7 cellular contexts compared by ENCODE assay signal in genomic region chr9:114382951-114383865, GRCh38. TPM values are rescaled to one million over a fixed set of nuclear protein-coding genes. Genes with fewer than 3 reads are reported as not detected.
A peak's percentile ranks its signal among the peaks of the same experiment; 100 is the strongest.
DNase-seq lines count a peak whose midpoint lies in the region; ATAC-seq, FAIRE-seq and TF ChIP-seq lines count a peak whose summit lies in the region.

No MANE protein-coding gene starts in this region.

- intact Hi-C loops in GM12878 (cut with micrococcal nuclease; ENCODE audit: unreplicated experiment): loop anchor here (2.0 to 10.0 kb wide), 2 partner anchors 34 to 1108 kb away; partner anchors contain the start of genes CDC26 and PRPF4

- in situ Hi-C loops in GM12878 (cut with MboI): no loop called here

- peaks cover 21% of the 10 kb centered on the region for H3K79me1 ChIP-seq in mesenchymal stem cell (replicated peaks; ENCODE audit: low read length, poor library complexity, severe bottlenecking)

- H3K4me3 ChIP-seq in GM12878 (peak overlapping the region; percentile 93), mesenchymal stem cell (ENCODE audit: insufficient read depth in 1 of 2, low read depth in 1 of 2, low read length in 2 of 2) (peak overlapping the region in 1 of 2 experiments; percentile 60)

- H2AFZ ChIP-seq in GM12878 (ENCODE audit: control insufficient read depth, low read depth, low read length): no peak overlapping the region
- no peak overlapping the region for H2AFZ ChIP-seq in mesenchymal stem cell (ENCODE audit: low read depth, low read length)

- CTCF ChIA-PET in GM12878 (lab: Yijun Ruan, JAX): interaction anchor here (0.9 to 10.2 kb wide), 12 partner anchors 7 to 270 kb away, joined by 3 to 122 read pairs (median 10); no protein-coding TSS in a partner anchor

- H4K91ac ChIP-seq in mesenchymal stem cell (ENCODE audit: low read length): peak overlapping the region; percentile 52

- H3K4me1 ChIP-seq in GM12878 (ENCODE audit: control insufficient read depth, insufficient read depth, low read length) (peaks cover 42% of the 10 kb centered on the region), mesenchymal stem cell (ENCODE audit: control insufficient read depth, insufficient read depth, low read depth, low read length) (peaks cover 35% of the 10 kb centered on the region)

- TF ChIP-seq POLR2A in GM12878 (IDR thresholded peaks at IDR 0.05; ENCODE audit: low read depth, low read length): peak; percentile 66

- H3K18ac ChIP-seq in mesenchymal stem cell (ENCODE audit: low read depth in 1 of 2, low read length in 2 of 2): peak overlapping the region; percentile 75 to 88

- FAIRE-seq in GM12878 (lab: Jason Lieb, UNC): peak; percentile 18

- peaks cover 6% of the 10 kb centered on the region for H4K20me1 ChIP-seq in GM12878 (ENCODE audit: control insufficient read depth, insufficient read depth)

- POLR2A ChIA-PET in GM12878 (lab: Charles Lee): interaction anchor here (0.9 to 13.2 kb wide), 7 partner anchors 9 to 222 kb away, joined by 3 to 312 read pairs (median 4); no protein-coding TSS in a partner anchor

- BruUV-seq in GM12878 (replicated peaks; lab: Mats Ljungman, UMichigan): TSS peak; percentile 70

- peak overlapping the region; percentile 67 to 81 for H3K4ac ChIP-seq in mesenchymal stem cell (ENCODE audit: low read depth in 1 of 2, low read length in 2 of 2)

- RAD21 ChIA-PET in GM12878 (lab: Charles Lee; ENCODE audit: unreplicated experiment): interaction anchor here (0.6 to 13.0 kb wide), 7 partner anchors 8 to 228 kb away, joined by 3 to 251 read pairs (median 7); no protein-coding TSS in a partner anchor

- H3K79me2 ChIP-seq in GM12878 (ENCODE audit: control insufficient read depth, insufficient read depth, low read length): peaks cover 95% of the 10 kb centered on the region

- H3K9ac ChIP-seq in GM12878 (ENCODE audit: control insufficient read depth, insufficient read depth, low read length): peak overlapping the region; percentile 99
- peak overlapping the region; percentile 74 for H3K9ac ChIP-seq in mesenchymal stem cell (ENCODE audit: low read length)

- H2BK12ac ChIP-seq in mesenchymal stem cell (ENCODE audit: low read length in 2 of 2): peak overlapping the region; percentile 30 to 94

- peak overlapping the region; percentile 92 for H2BK15ac ChIP-seq in mesenchymal stem cell (ENCODE audit: low read depth, poor library complexity, severe bottlenecking)

- H3K9me3 ChIP-seq in GM12878 (replicated peaks; ENCODE audit: control insufficient read depth, insufficient read depth, low read length) (no peaks in the 10 kb centered on the region), mesenchymal stem cell (ENCODE audit: control insufficient read depth, low read length) (no peaks in the 10 kb centered on the region)

- H3K4me2 ChIP-seq in GM12878 (ENCODE audit: control insufficient read depth, insufficient read depth) (peak overlapping the region; percentile 100), mesenchymal stem cell (ENCODE audit: low read length, poor library complexity, severe bottlenecking) (no peak overlapping the region)

- H3K36me3 ChIP-seq in GM12878 (ENCODE audit: control insufficient read depth in 2 of 2, insufficient read depth in 2 of 2, low read length in 1 of 2) (peaks cover 15 to 27% of the 10 kb centered on the region in 2 experiments), mesenchymal stem cell (ENCODE audit: control insufficient read depth in 1 of 2, insufficient read depth in 2 of 2, low read depth in 1 of 2, low read length in 2 of 2) (peaks cover 22 to 27% of the 10 kb centered on the region in 2 experiments)

- H3K23ac ChIP-seq in mesenchymal stem cell (ENCODE audit: low read length in 2 of 2): peak overlapping the region in 1 of 2 experiments; percentile 91

- ATAC-seq in GM21786 (IDR thresholded peaks at IDR 0.05; ENCODE audit: unreplicated experiment): peak; percentile 19
- peak; percentile 54 for ATAC-seq in GM12878

- peak in 1 of 2 experiments; percentile 78; a peak in 1 of 4 replicates for TF ChIP-seq EP300 in GM12878 (IDR thresholded peaks at IDR 0.05; ENCODE audit: borderline replicate concordance in 1 of 2, control insufficient read depth in 1 of 2, low read depth in 2 of 2, low read length in 2 of 2)

- H2AK5ac ChIP-seq in mesenchymal stem cell (ENCODE audit: low read length, severe bottlenecking): peak overlapping the region; percentile 84

- peak overlapping the region; percentile 57 for H4K8ac ChIP-seq in mesenchymal stem cell (ENCODE audit: low read length)

- TF ChIP-seq CTCF in GM12878 (IDR thresholded peaks at IDR 0.05 in 2 of 3, conservative IDR thresholded peaks at IDR 0.05 in 1 of 3; ENCODE audit: control insufficient read depth in 2 of 3, extremely low read depth in 1 of 3, insufficient read depth in 1 of 3, low read depth in 3 of 3, low read length in 3 of 3): peak; percentile 17 to 53 (median 48); a peak in 5 of 6 replicates

- SMC1A ChIA-PET in GM12878 (lab: Charles Lee; ENCODE audit: uncharacterized antibody, unreplicated experiment): interaction anchor here (0.9 to 12.8 kb wide), 8 partner anchors 12 to 209 kb away, joined by 3 to 327 read pairs (median 4); no protein-coding TSS in a partner anchor

- 0 out of 2 replicates have a peak, but pooled peaks have one; percentile 22 for TF ChIP-seq RAD21 in GM12878 (IDR thresholded peaks at IDR 0.05; ENCODE audit: insufficient read depth, low read depth, low read length)

- peak overlapping the region; percentile 51 for H2BK5ac ChIP-seq in mesenchymal stem cell (ENCODE audit: low read depth, low read length, poor library complexity, severe bottlenecking)

- H3K27me3 ChIP-seq in GM12878 (replicated peaks in 1 of 2; ENCODE audit: control insufficient read depth in 2 of 2, insufficient read depth in 2 of 2, low read length in 1 of 2): no peaks in the 10 kb centered on the region
- H3K27me3 ChIP-seq in mesenchymal stem cell (ENCODE audit: control insufficient read depth in 1 of 2, insufficient read depth in 1 of 2, low read length in 2 of 2): no peaks in the 10 kb centered on the region

- H3K27ac ChIP-seq in GM12878 (ENCODE audit: control insufficient read depth, insufficient read depth) (peak overlapping the region; percentile 100), mesenchymal stem cell (ENCODE audit: low read length, poor library complexity, severe bottlenecking) (no peak overlapping the region)

- peak overlapping the region in 1 of 2 experiments; percentile 89 for H3K14ac ChIP-seq in mesenchymal stem cell (ENCODE audit: low read length in 2 of 2)

- DNase-seq in T-helper 2 cell (peak; percentile 41 to 84 (median 62)), GM12878 (ENCODE audit: low read depth, low spot score) (no peak), mesenchymal stem cell (peak; percentile 90), DMS79 (lab: John Stamatoyannopoulos, UW) (no peak), NCI-H345 (lab: John Stamatoyannopoulos, UW) (no peak)
- DNase-seq in stimulated activated CD8-positive, alpha-beta memory T cell treated with anti-CD3 and anti-CD28 coated beads, Interleukin-4, amount 100 ng/mL, for 48 hours: peak; percentile 84

- under 1% methylated on average over 17 of the region's 17 CpGs for WGBS in GM12878 (ENCODE audit: insufficient coverage, insufficient replicate concordance, low lambda C conversion rate, missing lambda C conversion rate)
- 43% methylated on average over 17 of the region's 17 CpGs for WGBS in mesenchymal stem cell

- H2BK120ac ChIP-seq in mesenchymal stem cell (ENCODE audit: low read depth, low read length): peak overlapping the region; percentile 85

TF ChIP-seq in GM12878, 131 proteins besides CTCF, POLR2A, EP300 and RAD21 (continues in another document):
- TF ChIP-seq RCOR1 (conservative IDR thresholded peaks at IDR 0.05; ENCODE audit: low read depth, low read length) (no peak), RELA (IDR thresholded peaks at IDR 0.05; ENCODE audit: borderline replicate concordance, partially characterized antibody) (peak; percentile 93)

RNA-seq across cellular contexts. Expression of gene AKNA, which starts 4.6 kb away (rescaled TPM):
- total RNA-seq in GM12878 (2013; cell fraction: nucleolus; rRNA removed): 305 and 316 TPM in 2 replicates
- total RNA-seq in GM12878 (2014; rRNA removed) (49.4 and 59.0 TPM in 2 replicates), GM12878 (2014; rRNA removed; fragmentation: Illumina TruSeq; extraction: Trizol) (36.0 and 39.8 TPM in 2 replicates), GM12878 (2021) (117 and 132 TPM in 2 replicates)
- 22.0 TPM for polyA plus RNA-seq in GM12878 (2011; ENCODE audit: low read depth)
- polyA plus RNA-seq in GM12878 (2011; rRNA removed) (18.0 and 30.1 TPM in 2 replicates), GM12878 (2014; fragmentation: Illumina TruSeq; extraction: Trizol) (27.2 and 57.6 TPM in 2 replicates), GM12878 (2014; fragmentation: Nextera tagmentation; extraction: Ambion mirVana) (1 to 10 TPM; 1.6 to 5.0 TPM), GM12878 (2014; rRNA removed) (71.9 and 77.7 TPM in 2 replicates), GM12878 (2016; fragmentation: Nextera tagmentation; extraction: Ambion mirVana) (10 to 100 TPM; 28.0 to 30.9 TPM)
- polyA plus RNA-seq in GM12878 (2011; cell fraction: cytosol; rRNA removed): 33.7 and 39.1 TPM in 2 replicates
- polyA plus RNA-seq in GM12878 (2011; cell fraction: nucleus; rRNA removed): 107 and 123 TPM in 2 replicates
- polyA plus RNA-seq in GM12878 (2012): 57.1 and 64.5 TPM in 2 replicates
- 47.4 and 97.2 TPM in 2 replicates for polyA minus RNA-seq in GM12878 (2011; rRNA and poly(A)+ RNA removed)
- polyA minus RNA-seq in GM12878 (2011; cell fraction: cytosol; rRNA and poly(A)+ RNA removed): 31.4 and 34.5 TPM in 2 replicates
- 64.4 and 127 TPM in 2 replicates for polyA minus RNA-seq in GM12878 (2011; cell fraction: nucleus; rRNA and poly(A)+ RNA removed)
- 18.5 TPM for polyA plus RNA-seq in mesenchymal stem cell (2013, experiment 1 of 2)
- 17.8 TPM for polyA plus RNA-seq in mesenchymal stem cell (2013, experiment 2 of 2)

RNA-seq across cellular contexts. Expression of gene ORM2, which starts 53.5 kb away (rescaled TPM):
- not detected in 2 replicates for total RNA-seq in GM12878 (2013; cell fraction: nucleolus; rRNA removed)
- total RNA-seq in GM12878 (2014; rRNA removed): not detected in 2 replicates
- total RNA-seq in GM12878 (2014; rRNA removed; fragmentation: Illumina TruSeq; extraction: Trizol): not detected in 2 replicates
- 0.64 TPM in 1 of 2 replicates, not detected in the other for total RNA-seq in GM12878 (2021)
- not detected for polyA plus RNA-seq in GM12878 (2011; ENCODE audit: low read depth)
- polyA plus RNA-seq in GM12878 (2011; rRNA removed): not detected in 2 replicates
- not detected in 2 replicates for polyA plus RNA-seq in GM12878 (2011; cell fraction: cytosol; rRNA removed)
- not detected in 2 replicates for polyA plus RNA-seq in GM12878 (2011; cell fraction: nucleus; rRNA removed)
- polyA plus RNA-seq in GM12878 (2012): not detected in 2 replicates
- not detected in 2 replicates for polyA plus RNA-seq in GM12878 (2014; fragmentation: Illumina TruSeq; extraction: Trizol)
- not detected for polyA plus RNA-seq in GM12878 (2014; fragmentation: Nextera tagmentation; extraction: Ambion mirVana)
- polyA plus RNA-seq in GM12878 (2014; rRNA removed): not detected in 2 replicates
- not detected for polyA plus RNA-seq in GM12878 (2016; fragmentation: Nextera tagmentation; extraction: Ambion mirVana)
- not detected in 2 replicates for polyA minus RNA-seq in GM12878 (2011; rRNA and poly(A)+ RNA removed)
- not detected in 2 replicates for polyA minus RNA-seq in GM12878 (2011; cell fraction: cytosol; rRNA and poly(A)+ RNA removed)
- polyA minus RNA-seq in GM12878 (2011; cell fraction: nucleus; rRNA and poly(A)+ RNA removed): not detected in 2 replicates
- not detected for polyA plus RNA-seq in mesenchymal stem cell (2013, experiment 1 of 2)
- polyA plus RNA-seq in mesenchymal stem cell (2013, experiment 2 of 2): not detected

Comparison
In these comparisons a context has a peak if more than half of its experiments do, and no peak if none do; other contexts are left out.
1. DNase-seq: peak in T-helper 2 cell (5 of 5), mesenchymal stem cell (single experiment) and stimulated activated CD8-positive, alpha-beta memory T cell treated with anti-CD3 and anti-CD28 coated beads, Interleukin-4, amount 100 ng/mL, for 48 hours (single experiment); none in GM12878 (single experiment), DMS79 (single experiment) and NCI-H345 (single experiment).